In the genomic region with DNA sequence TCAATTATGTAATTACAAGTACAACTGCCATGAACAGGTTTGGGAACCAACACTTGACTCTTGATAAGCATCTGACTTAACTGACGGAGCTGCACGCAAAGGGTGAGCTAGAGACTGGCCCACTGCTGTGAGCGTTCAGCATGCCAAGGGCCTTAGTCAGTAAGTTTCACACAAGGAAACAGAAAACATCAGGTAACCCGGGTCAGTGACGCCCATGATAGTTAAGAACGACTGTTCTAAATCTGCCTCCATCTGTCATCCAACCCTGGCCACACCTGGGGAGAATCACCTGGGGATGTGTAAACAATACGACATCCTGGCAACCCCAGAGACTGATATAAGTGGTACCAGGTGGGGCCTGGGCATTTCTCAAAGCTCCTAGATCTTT, we compare ENCODE assay signal across 10 cellular contexts. TPM values are rescaled to one million over a fixed set of nuclear protein-coding genes. Genes with fewer than 3 reads are reported as not detected.
DNase-seq lines count a peak whose midpoint lies in the region; ATAC-seq, FAIRE-seq and TF ChIP-seq lines count a peak whose summit lies in the region.
"Had no signal": no experiment of that assay in that cellular context is flagged by ENCODE, and none has a peak within 500 bp of the region (broad histone marks: within the 10 kb centered on the region; RNA-seq: fewer than 3 reads in every experiment).

No MANE protein-coding gene starts in this region.

- H3K27ac Mint-ChIP-seq in endothelial cell (ENCODE audit: unreplicated experiment) (peak overlapping the region; percentile 20), osteocyte (ENCODE audit: unreplicated experiment) (peak overlapping the region; percentile 63)

- no peak for TF ChIP-seq POLR2A in GM12892 (IDR thresholded peaks at IDR 0.05; ENCODE audit: low read depth, low read length)

- ATAC-seq in HG03469 (IDR thresholded peaks at IDR 0.05; ENCODE audit: unreplicated experiment) = no peak

- peak; percentile 92 for DNase-seq in Daoy (ENCODE audit: low read depth)
- DNase-seq in NCI-H510A (lab: John Stamatoyannopoulos, UW) = peak; percentile 92
- DNase-seq in endothelial cell (ENCODE audit: low spot score) = no peak
- no peak for DNase-seq in osteocyte (ENCODE audit: extremely low spot score, unreplicated experiment)
- DNase-seq in superior temporal gyrus (ENCODE audit: extremely low spot score) = no peak
- no peak for DNase-seq in SK-N-DZ (ENCODE audit: low spot score)
- no peak for DNase-seq in GM12892 (ENCODE audit: insufficient read length)
- DNase-seq: NCI-H446; stimulated activated CD4-positive, alpha-beta T cell treated with anti-CD3 and anti-CD28 coated beads, Interleukin-15, amount 100 ng/mL, for 24 hours had no signal

- peaks cover 20% of the 10 kb centered on the region for H3K36me3 Mint-ChIP-seq in endothelial cell (ENCODE audit: low read depth, unreplicated experiment)
- peaks cover 19% of the 10 kb centered on the region for H3K36me3 Mint-ChIP-seq in osteocyte (ENCODE audit: unreplicated experiment)

- H3K4me1 Mint-ChIP-seq in endothelial cell (ENCODE audit: unreplicated experiment) (peaks cover 9% of the 10 kb centered on the region), osteocyte (ENCODE audit: unreplicated experiment) (peaks cover 4% of the 10 kb centered on the region)

- H3K27me3 Mint-ChIP-seq in endothelial cell (ENCODE audit: unreplicated experiment) (peaks cover 2% of the 10 kb centered on the region), osteocyte (ENCODE audit: unreplicated experiment) (no peaks in the 10 kb centered on the region)

- no peak overlapping the region for H3K4me3 Mint-ChIP-seq in endothelial cell (ENCODE audit: unreplicated experiment)
- no peak overlapping the region for H3K4me3 Mint-ChIP-seq in osteocyte (ENCODE audit: unreplicated experiment)

- no peak for TF ChIP-seq CTCF in endothelial cell (IDR thresholded peaks at IDR 0.05; ENCODE audit: unreplicated experiment)
- TF ChIP-seq CTCF in osteocyte (IDR thresholded peaks at IDR 0.05) = no peak

- H3K9me3 Mint-ChIP-seq in endothelial cell (ENCODE audit: unreplicated experiment) (no peaks in the 10 kb centered on the region), osteocyte (ENCODE audit: unreplicated experiment) (no peaks in the 10 kb centered on the region)

- no peak for FAIRE-seq in GM12892 (lab: Jason Lieb, UNC)

RNA-seq across cellular contexts. Expression of gene SMIM5, which starts 12.3 kb away (rescaled TPM):
- not detected in 2 replicates for total RNA-seq in Daoy (2014; rRNA removed; shearing (Covaris generic))
- 1.1 TPM for total RNA-seq in endothelial cell (ENCODE audit: unreplicated experiment)
- 0.24 and 0.42 TPM in 2 replicates for total RNA-seq in osteocyte
- not detected in 2 replicates for polyA plus RNA-seq in SK-N-DZ (2014; cell fraction: cytosol; rRNA removed)
- 0.14 TPM in 1 of 2 replicates, not detected in the other for polyA plus RNA-seq in SK-N-DZ (2014; cell fraction: nucleus; rRNA removed)
- 0.51 TPM for polyA plus RNA-seq in GM12892 (2012; ENCODE audit: missing spikeins)

RNA-seq across cellular contexts. Expression of gene RECQL5, which starts 21.5 kb away (rescaled TPM):
- total RNA-seq in Daoy (2014; rRNA removed; shearing (Covaris generic)) = 17.7 and 18.2 TPM in 2 replicates
- total RNA-seq in endothelial cell (ENCODE audit: unreplicated experiment) (40.2 TPM), osteocyte (39.2 and 44.7 TPM in 2 replicates)
- polyA plus RNA-seq in SK-N-DZ (2014; cell fraction: cytosol; rRNA removed) = 23.7 and 26.3 TPM in 2 replicates
- polyA plus RNA-seq in SK-N-DZ (2014; cell fraction: nucleus; rRNA removed) = 82.8 and 109 TPM in 2 replicates
- polyA plus RNA-seq in GM12892 (2012; ENCODE audit: missing spikeins) = 22.7 TPM

RNA-seq across cellular contexts. Expression of gene SAP30BP, which starts 21.6 kb away (rescaled TPM):
- total RNA-seq in Daoy (2014; rRNA removed; shearing (Covaris generic)) = 98.3 and 118 TPM in 2 replicates
- total RNA-seq in endothelial cell (ENCODE audit: unreplicated experiment) (125 TPM), osteocyte (88.1 and 103 TPM in 2 replicates)
- polyA plus RNA-seq in SK-N-DZ (2014; cell fraction: cytosol; rRNA removed) = 64.3 and 73.1 TPM in 2 replicates
- 196 and 208 TPM in 2 replicates for polyA plus RNA-seq in SK-N-DZ (2014; cell fraction: nucleus; rRNA removed)
- polyA plus RNA-seq in GM12892 (2012; ENCODE audit: missing spikeins) = 65.3 TPM

RNA-seq across cellular contexts. Expression of gene MYO15B, which starts 57.9 kb away (rescaled TPM):
- total RNA-seq in Daoy (2014; rRNA removed; shearing (Covaris generic)) = 0.48 and 0.69 TPM in 2 replicates
- 224 TPM for total RNA-seq in endothelial cell (ENCODE audit: unreplicated experiment)
- 40.8 and 42.5 TPM in 2 replicates for total RNA-seq in osteocyte
- polyA plus RNA-seq in SK-N-DZ (2014; cell fraction: cytosol; rRNA removed) = 0.32 TPM in 1 of 2 replicates, not detected in the other
- 1.5 and 1.6 TPM in 2 replicates for polyA plus RNA-seq in SK-N-DZ (2014; cell fraction: nucleus; rRNA removed)
- 1.00 TPM for polyA plus RNA-seq in GM12892 (2012; ENCODE audit: missing spikeins)

Comparison
In these comparisons a context has a peak if more than half of its experiments do, and no peak if none do; other contexts are left out.
1. DNase-seq: peak in Daoy (single experiment) and NCI-H510A (single experiment); none in endothelial cell (single experiment), osteocyte (single experiment), superior temporal gyrus (single experiment), SK-N-DZ (single experiment) and GM12892 (single experiment).